8 cellular contexts compared by ENCODE assay signal in the genomic region with DNA sequence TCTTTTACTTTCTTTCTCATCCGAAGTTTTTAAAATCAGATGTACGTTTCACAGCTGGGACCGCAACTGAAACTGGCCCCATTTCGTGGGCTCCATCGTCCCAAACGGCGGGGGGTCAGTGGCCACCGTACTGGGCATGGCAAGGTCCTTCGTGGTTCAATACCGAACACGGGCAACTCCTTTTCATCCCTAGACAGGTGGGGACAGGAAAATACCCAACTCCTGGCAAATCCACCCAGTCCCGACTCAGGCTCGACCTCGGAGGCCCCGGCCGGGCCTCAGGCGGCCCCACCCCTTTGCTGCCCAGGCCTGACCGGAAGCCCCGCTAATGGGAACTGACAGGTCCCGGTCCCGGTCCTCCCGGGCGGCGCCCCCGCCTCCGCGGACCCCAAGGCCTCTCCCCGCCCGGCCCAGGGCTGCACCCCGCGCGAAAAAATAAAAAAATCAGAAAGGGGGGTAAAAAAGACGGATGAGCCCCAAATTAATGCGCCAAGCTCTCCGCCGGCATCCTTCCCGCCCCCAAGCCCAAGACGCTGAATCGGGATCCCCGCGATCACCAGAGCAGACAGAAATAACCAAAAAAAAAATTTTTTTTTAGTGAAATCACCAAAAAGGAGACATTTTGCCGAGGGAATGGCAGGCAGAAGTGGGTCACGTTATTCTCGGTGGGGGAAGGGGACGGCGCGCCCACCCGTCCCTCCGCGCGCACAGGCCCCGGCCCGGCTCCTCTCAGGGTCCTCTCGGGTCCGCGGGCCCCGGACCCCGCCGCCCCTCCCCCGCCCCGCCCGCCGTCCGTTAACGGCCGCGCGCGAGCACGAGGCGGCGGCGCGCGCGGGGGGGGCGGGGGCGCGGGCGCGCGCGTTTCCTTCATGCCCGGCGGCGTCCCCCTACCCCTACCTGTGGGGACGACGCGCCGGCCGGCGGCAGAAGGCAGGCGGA. TPM values are rescaled to one million over a fixed set of nuclear protein-coding genes. Genes with fewer than 3 reads are reported as not detected.
DNase-seq lines count a peak whose midpoint lies in the region; ATAC-seq and TF ChIP-seq lines count a peak whose summit lies in the region.

No MANE protein-coding gene starts in this region.

- TF ChIP-seq CTCF in OCI-LY1 (IDR thresholded peaks at IDR 0.05; ENCODE audit: low read length) = no peak

- H3K36me3 ChIP-seq in CD8-positive, alpha-beta memory T cell (ENCODE audit: insufficient read depth, low read length) = no peaks in the 10 kb centered on the region
- H3K36me3 ChIP-seq in OCI-LY1 (ENCODE audit: insufficient read depth, low read length) (peaks cover 9% of the 10 kb centered on the region; the same call in 1 of the 2 replicates), trophoblast cell (ENCODE audit: control insufficient read depth in 1 of 2, insufficient read depth in 2 of 2, low read length in 2 of 2) (peaks cover 0 to 3% of the 10 kb centered on the region in 2 experiments)

- no peak overlapping the region for H3K23ac ChIP-seq in trophoblast cell (ENCODE audit: low read length)

- H4K12ac ChIP-seq in trophoblast cell (ENCODE audit: low read depth, low read length) = peak overlapping the region; percentile 86

- no peaks in the 10 kb centered on the region for H3K9me2 ChIP-seq in OCI-LY1 (ENCODE audit: low read depth, low read length)

- peak overlapping the region; percentile 91 for H2BK5ac ChIP-seq in trophoblast cell (ENCODE audit: low read depth, low read length, poor library complexity)

- peak overlapping the region; percentile 80 to 97 (median 95) for H3K4me3 Mint-ChIP-seq in CD8-positive, alpha-beta memory T cell

- intact Hi-C loops in left ventricle myocardium superior (cut with micrococcal nuclease) = loop anchor here (10.0 kb wide), 1 partner anchor 52 kb away; the partner anchor contains the start of gene TXNDC11

- no peak overlapping the region for H2AFZ ChIP-seq in OCI-LY1 (ENCODE audit: low read length)
- peak overlapping the region; percentile 93 for H2AFZ ChIP-seq in trophoblast cell (ENCODE audit: insufficient read depth, low read length, poor library complexity)

- peak overlapping the region; percentile 96 for H4K91ac ChIP-seq in trophoblast cell (ENCODE audit: low read depth, low read length)

- H3K14ac ChIP-seq in trophoblast cell (ENCODE audit: low read length) = peak overlapping the region; percentile 97

- peaks cover 0 to 7% of the 10 kb centered on the region in 2 donors for H3K27me3 Mint-ChIP-seq in CD8-positive, alpha-beta memory T cell

- H4K20me1 ChIP-seq in OCI-LY1 (ENCODE audit: insufficient read depth, low read length) = no peaks in the 10 kb centered on the region

- CTCF ChIA-PET in CD8-positive, alpha-beta memory T cell (lab: Charles Lee) = interaction anchor here (0.7 to 5.2 kb wide), 18 partner anchors 13 to 400 kb away, joined by 3 to 92 read pairs (median 5); partner anchors contain the start of genes RSL1D1 and TXNDC11

- peak overlapping the region; percentile 91 for H3K4ac ChIP-seq in trophoblast cell (ENCODE audit: low read depth, low read length)

- peak overlapping the region; percentile 68 for H3K4me3 ChIP-seq in CD8-positive, alpha-beta memory T cell (ENCODE audit: low read length)
- peak overlapping the region; percentile 96 for H3K4me3 ChIP-seq in OCI-LY1 (ENCODE audit: low read depth, low read length, poor library complexity, severe bottlenecking)
- H3K4me3 ChIP-seq in trophoblast cell (ENCODE audit: low read depth, low read length) = peak overlapping the region; percentile 86

- no peaks in the 10 kb centered on the region for H3K9me3 ChIP-seq in CD8-positive, alpha-beta memory T cell (ENCODE audit: low read length)
- H3K9me3 ChIP-seq in OCI-LY1 (ENCODE audit: low read length) = no peaks in the 10 kb centered on the region
- no peaks in the 10 kb centered on the region for H3K9me3 ChIP-seq in trophoblast cell (ENCODE audit: insufficient read depth, low read depth, low read length)

- H3K79me1 ChIP-seq in trophoblast cell (ENCODE audit: low read length) = peaks cover 17% of the 10 kb centered on the region

- POLR2A ChIA-PET in CD8-positive, alpha-beta memory T cell (lab: Charles Lee) = interaction anchor here (0.7 to 4.2 kb wide), 8 partner anchors 9 to 131 kb away, joined by 3 to 60 read pairs (median 7); partner anchors contain the start of genes GSPT1 and TXNDC11

- H2BK120ac ChIP-seq in trophoblast cell (ENCODE audit: insufficient read depth, low read length, poor library complexity) = peak overlapping the region; percentile 83

- peak overlapping the region; percentile 92 to 100 (median 97) for H3K27ac Mint-ChIP-seq in CD8-positive, alpha-beta memory T cell

- peaks cover 0 to 28% (median 2%) of the 10 kb centered on the region in 3 donors for H3K36me3 Mint-ChIP-seq in CD8-positive, alpha-beta memory T cell

- WGBS in trophoblast cell (ENCODE audit: extremely low coverage, insufficient coverage, insufficient read length) = no CpG with 5 or more reads among the region's 93 CpGs

- H3K4me1 ChIP-seq in CD8-positive, alpha-beta memory T cell (ENCODE audit: insufficient read depth, low read length) = peaks cover 71% of the 10 kb centered on the region
- H3K4me1 ChIP-seq in OCI-LY1 (ENCODE audit: insufficient read depth, low read length, severe bottlenecking) (peaks cover 78% of the 10 kb centered on the region), trophoblast cell (ENCODE audit: control insufficient read depth in 1 of 2, insufficient read depth in 2 of 2, low read length in 2 of 2) (peaks cover 14 to 26% of the 10 kb centered on the region in 2 experiments)

- peak overlapping the region; percentile 98 for H3K18ac ChIP-seq in trophoblast cell (ENCODE audit: low read length)

- H3K9ac ChIP-seq in OCI-LY1 (ENCODE audit: low read length) = peak overlapping the region; percentile 99
- peak overlapping the region; percentile 80 for H3K9ac ChIP-seq in trophoblast cell (ENCODE audit: low read length)

- no peaks in the 10 kb centered on the region for H3K9me3 Mint-ChIP-seq in CD8-positive, alpha-beta memory T cell

- H3K79me2 ChIP-seq in OCI-LY1 (ENCODE audit: insufficient read depth, low read length) = peaks cover 51% of the 10 kb centered on the region
- peaks cover 21% of the 10 kb centered on the region for H3K79me2 ChIP-seq in trophoblast cell (ENCODE audit: control insufficient read depth, insufficient read depth, low read length, poor library complexity)

- H3K4me1 Mint-ChIP-seq in CD8-positive, alpha-beta memory T cell = peaks cover 62 to 79% (median 77%) of the 10 kb centered on the region in 3 donors

- peak overlapping the region; percentile 86 for H4K8ac ChIP-seq in trophoblast cell (ENCODE audit: low read depth, low read length)

- H3K4me2 ChIP-seq in OCI-LY1 (ENCODE audit: low read length) (peak overlapping the region; percentile 91), trophoblast cell (ENCODE audit: low read length) (peak overlapping the region; percentile 67)

- H3K27ac ChIP-seq in CD8-positive, alpha-beta memory T cell (ENCODE audit: low read depth, low read length) = peak overlapping the region; percentile 92
- peak overlapping the region; percentile 79 for H3K27ac ChIP-seq in OCI-LY1 (ENCODE audit: low read depth, low read length, poor library complexity, severe bottlenecking)
- peak overlapping the region; percentile 80 for H3K27ac ChIP-seq in angular gyrus (ENCODE audit: low read depth, low read length)
- H3K27ac ChIP-seq in trophoblast cell (ENCODE audit: low read depth, low read length) = peak overlapping the region; percentile 91

- peak overlapping the region; percentile 67 for H2AK5ac ChIP-seq in trophoblast cell (ENCODE audit: low read length)

- H3F3A ChIP-seq in OCI-LY1 (ENCODE audit: insufficient read depth, low read length) = peaks cover 5% of the 10 kb centered on the region; the same call in 1 of the 2 replicates

- H3K27me3 ChIP-seq in CD8-positive, alpha-beta memory T cell (ENCODE audit: insufficient read depth, low read length, poor library complexity, severe bottlenecking) = no peaks in the 10 kb centered on the region
- H3K27me3 ChIP-seq in OCI-LY1 (ENCODE audit: insufficient read depth, low read length) (no peaks in the 10 kb centered on the region), trophoblast cell (ENCODE audit: insufficient read depth, low read length) (no peaks in the 10 kb centered on the region)

- peak; percentile 13 to 61 (median 34) for DNase-seq in CD8-positive, alpha-beta memory T cell
- DNase-seq in left ventricle myocardium superior (peak; percentile 80), trophoblast cell (peak; percentile 47 to 61), SW480 (ENCODE audit: low spot score) (no peak)

- no peak overlapping the region for H2BK12ac ChIP-seq in trophoblast cell (ENCODE audit: low read length)

- ATAC-seq in GM21723 (IDR thresholded peaks at IDR 0.05; ENCODE audit: unreplicated experiment) (peak; percentile 14), left ventricle myocardium superior (peak; percentile 53), GM21360 (IDR thresholded peaks at IDR 0.05; ENCODE audit: unreplicated experiment) (no peak)

RNA-seq across cellular contexts. Expression of gene ZC3H7A, which starts 0.6 kb away (rescaled TPM):
- 10 to 100 TPM; 51.9 to 54.2 TPM for total RNA-seq in CD8-positive, alpha-beta memory T cell
- 35.6 TPM for polyA plus RNA-seq in CD8-positive, alpha-beta memory T cell
- total RNA-seq in left ventricle myocardium superior = 24.5 TPM
- polyA plus RNA-seq in trophoblast cell (2013) = 37.2 and 37.3 TPM in 2 replicates

RNA-seq across cellular contexts. Expression of gene TXNDC11, which starts 53.8 kb away (rescaled TPM):
- total RNA-seq in CD8-positive, alpha-beta memory T cell = 10 to 100 TPM; 32.8 to 38.8 TPM
- 57.8 TPM for polyA plus RNA-seq in CD8-positive, alpha-beta memory T cell
- 20.8 TPM for total RNA-seq in left ventricle myocardium superior
- polyA plus RNA-seq in trophoblast cell (2013) = 27.9 and 29.6 TPM in 2 replicates

RNA-seq across cellular contexts. Expression of gene RSL1D1, which starts 54.8 kb away (rescaled TPM):
- 100 to 1,000 TPM; 355 to 362 TPM for total RNA-seq in CD8-positive, alpha-beta memory T cell
- polyA plus RNA-seq in CD8-positive, alpha-beta memory T cell = 265 TPM
- 119 TPM for total RNA-seq in left ventricle myocardium superior
- 246 and 254 TPM in 2 replicates for polyA plus RNA-seq in trophoblast cell (2013)
